23 cellular contexts compared by ENCODE assay signal in genomic region chr6:33181141-33181540, GRCh38.
"Had no signal": no experiment of that assay in that cellular context is flagged by ENCODE, and none has a peak within 500 bp of the region (broad histone marks: within the 10 kb centered on the region; RNA-seq: fewer than 3 reads in every experiment).

No MANE protein-coding gene starts in this region.

- H3K4me3 Mint-ChIP-seq: activated T-cell treated with anti-CD3 and anti-CD28 coated beads, Interleukin-2, amount 50 U/mL, for 4 hours had no signal

- FAIRE-seq: bronchial epithelial cell had no signal

- H3K9ac ChIP-seq: KMS-11, SK-N-SH had no signal

- H3K4me1 ChIP-seq: body of pancreas had no signal

- H3K4me3 ChIP-seq: body of pancreas, SJCRH30 had no signal

- DNase-seq: activated CD4-positive, alpha-beta T cell treated with anti-CD3 and anti-CD28 coated beads for 48 hours; activated CD4-positive, alpha-beta T cell treated with anti-CD3 and anti-CD28 coated beads, Interleukin-2, amount 50 U/mL, for 4 hours; activated CD8-positive, alpha-beta memory T cell treated with anti-CD3 and anti-CD28 coated beads for 24 hours; activated effector memory CD4-positive, alpha-beta T cell treated with anti-CD3 and anti-CD28 coated beads, Interleukin-2, amount 50 U/mL, for 16 hours; activated naive CD4-positive, alpha-beta T cell treated with Interleukin-2 at 50 U/mL for 16 hours; activated T-cell treated with anti-CD3 and anti-CD28 coated beads, Interleukin-2, amount 50 U/mL, for 4 hours; body of pancreas; NCI-H1092; NCI-H1417; NCI-H1930; NCI-H2171; NCI-H2227 treated with DMSO at 0.1 percent for 48 hours; NCI-H69; NK-92 treated with Interleukin-12 subunit alpha and Interleukin-12 subunit beta, amount 100 ng/mL, for 24 hours; OCI-M1; Right ventricle myocardium superior; RPMI8226; SJCRH30; SK-N-SH had no signal

- ATAC-seq: activated CD4-positive, CD25-positive, alpha-beta regulatory T cell treated with anti-CD3 and anti-CD28 coated beads, Interleukin-2, amount 50 U/mL, for 24 hours; activated T-cell treated with anti-CD3 and anti-CD28 coated beads, Interleukin-2, amount 50 U/mL, for 4 hours; body of pancreas; Panc1 had no signal

- H3K27ac ChIP-seq: body of pancreas, KMS-11, SJCRH30 had no signal

- H3K27me3 ChIP-seq: body of pancreas, SJCRH30 had no signal

- H3K36me3 ChIP-seq: SJCRH30 had no signal

- H3K4me2 ChIP-seq: KMS-11, SK-N-SH had no signal

- H3K9me3 ChIP-seq: body of pancreas, SJCRH30, SK-N-SH had no signal
